ENCODE assay signal across 1 cellular context in the genomic region with DNA sequence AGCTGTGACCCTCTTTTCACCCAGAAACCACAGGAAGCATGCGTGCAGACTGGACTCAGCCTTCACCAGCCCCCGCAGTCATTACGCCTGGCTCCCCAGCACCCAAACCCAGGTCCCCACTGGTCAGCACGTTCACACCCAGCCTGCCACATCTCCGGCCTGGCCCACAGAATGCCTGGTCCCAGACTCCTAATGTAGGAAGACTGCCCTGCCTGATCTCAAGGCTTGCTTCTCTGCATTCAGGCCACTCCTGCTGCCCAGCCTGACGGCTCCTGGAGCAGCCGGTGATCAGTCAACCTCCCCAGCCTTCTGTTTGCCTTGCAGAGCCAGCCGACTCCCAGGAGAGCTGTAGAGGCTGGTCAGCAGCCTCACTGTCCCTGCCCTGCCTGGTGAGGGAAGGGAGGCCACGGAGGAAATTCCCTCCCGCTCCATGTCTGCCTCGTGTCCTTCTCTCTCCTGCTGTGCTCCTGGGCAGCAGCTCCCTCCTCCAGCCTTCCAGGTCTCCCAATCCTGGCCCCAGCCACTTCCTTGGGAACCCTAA.
TF ChIP-seq lines count a peak whose summit lies in the region.

No MANE protein-coding gene starts in this region.

TF ChIP-seq in HEK293T, 16 proteins besides CTCF, POLR2A, EP300 and RAD21 (continued from another document):
- TF ChIP-seq TARDBP (IDR thresholded peaks at IDR 0.05) (no peak), ARNT (IDR thresholded peaks at IDR 0.05) (no peak), BHLHE40 (IDR thresholded peaks at IDR 0.05; ENCODE audit: borderline replicate concordance) (no peak)
